In the genomic region with DNA sequence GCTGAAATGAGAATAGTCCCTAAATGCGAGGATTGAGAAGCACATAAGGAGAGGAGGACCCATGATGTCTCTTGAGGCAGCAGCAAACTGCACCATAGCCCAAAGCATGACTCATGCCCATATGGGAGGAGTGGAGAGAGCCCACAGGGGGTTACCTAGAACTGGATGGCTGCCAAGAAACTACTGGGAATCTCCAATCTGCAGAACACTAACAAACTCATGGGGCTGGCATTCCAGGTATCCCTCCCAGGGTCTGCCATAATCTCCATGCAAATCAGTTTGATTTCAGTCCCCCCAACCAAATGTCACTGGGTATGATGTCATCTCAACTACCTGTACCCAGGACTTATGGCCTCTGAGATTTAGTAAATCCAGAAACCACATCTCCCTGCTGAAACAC, we compare ENCODE assay signal across 1 cellular context.
TF ChIP-seq lines count a peak whose summit lies in the region.

No MANE protein-coding gene starts in this region.

TF ChIP-seq in K562, 482 proteins besides CTCF, POLR2A, EP300 and RAD21:
- TF ChIP-seq, protein P1, sequence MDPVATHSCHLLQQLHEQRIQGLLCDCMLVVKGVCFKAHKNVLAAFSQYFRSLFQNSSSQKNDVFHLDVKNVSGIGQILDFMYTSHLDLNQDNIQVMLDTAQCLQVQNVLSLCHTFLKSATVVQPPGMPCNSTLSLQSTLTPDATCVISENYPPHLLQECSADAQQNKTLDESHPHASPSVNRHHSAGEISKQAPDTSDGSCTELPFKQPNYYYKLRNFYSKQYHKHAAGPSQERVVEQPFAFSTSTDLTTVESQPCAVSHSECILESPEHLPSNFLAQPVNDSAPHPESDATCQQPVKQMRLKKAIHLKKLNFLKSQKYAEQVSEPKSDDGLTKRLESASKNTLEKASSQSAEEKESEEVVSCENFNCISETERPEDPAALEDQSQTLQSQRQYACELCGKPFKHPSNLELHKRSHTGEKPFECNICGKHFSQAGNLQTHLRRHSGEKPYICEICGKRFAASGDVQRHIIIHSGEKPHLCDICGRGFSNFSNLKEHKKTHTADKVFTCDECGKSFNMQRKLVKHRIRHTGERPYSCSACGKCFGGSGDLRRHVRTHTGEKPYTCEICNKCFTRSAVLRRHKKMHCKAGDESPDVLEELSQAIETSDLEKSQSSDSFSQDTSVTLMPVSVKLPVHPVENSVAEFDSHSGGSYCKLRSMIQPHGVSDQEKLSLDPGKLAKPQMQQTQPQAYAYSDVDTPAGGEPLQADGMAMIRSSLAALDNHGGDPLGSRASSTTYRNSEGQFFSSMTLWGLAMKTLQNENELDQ (CRISPR knock-in tag; IDR thresholded peaks at IDR 0.05; ENCODE audit: borderline replicate concordance) = no peak
- TF ChIP-seq NFIC (IDR thresholded peaks at IDR 0.05) = peak; percentile 34; the same call in 1 of the 2 replicates
TF ChIP-seq in K562: peak in this region for 1.
